In genomic region chr1:42962641-42963377, GRCh38 we compare ENCODE assay signal across 8 cellular contexts. TPM values are rescaled to one million over a fixed set of nuclear protein-coding genes. Genes with fewer than 3 reads are reported as not detected.
DNase-seq lines count a peak whose midpoint lies in the region; ATAC-seq, FAIRE-seq and TF ChIP-seq lines count a peak whose summit lies in the region.

No MANE protein-coding gene starts in this region.

- H3K27me3 ChIP-seq in right cardiac atrium (ENCODE audit: control insufficient read depth, insufficient read depth) (no peaks in the 10 kb centered on the region), thyroid gland (no peaks in the 10 kb centered on the region)

- no peak for TF ChIP-seq POLR2A in thyroid gland (IDR thresholded peaks at IDR 0.05)

- no peak for FAIRE-seq in D721Med (lab: Jason Lieb, UNC)

- H3K27ac ChIP-seq in right cardiac atrium (ENCODE audit: low read length) (no peak overlapping the region), thyroid gland (no peak overlapping the region)

- no peaks in the 10 kb centered on the region for H3K9me3 ChIP-seq in right cardiac atrium (ENCODE audit: control insufficient read depth, low read length)
- no peaks in the 10 kb centered on the region for H3K9me3 ChIP-seq in thyroid gland

- TF ChIP-seq CTCF in thyroid gland (IDR thresholded peaks at IDR 0.05) (no peak), D721Med (IDR thresholded peaks at IDR 0.05; ENCODE audit: insufficient read depth, missing control alignments) (no peak)

- H3K4me3 ChIP-seq in right cardiac atrium (ENCODE audit: low read length) (no peak overlapping the region), thyroid gland (replicated peaks in 1 of 3) (no peak overlapping the region)

- no peaks in the 10 kb centered on the region for H3K9me3 Mint-ChIP-seq in T-helper 1 cell treated with Interleukin-12 subunit alpha and Interleukin-12 subunit beta and Interleukin-4 antibody, amounts not matched to agents 30 μg/mL and 1 μg/mL, for 36 hours

- ATAC-seq in right cardiac atrium (peak in 1 of 2 donors; percentile 22), GM21515 (IDR thresholded peaks at IDR 0.05; ENCODE audit: unreplicated experiment) (no peak), GM21447 (IDR thresholded peaks at IDR 0.05; ENCODE audit: unreplicated experiment) (no peak)

- intact Hi-C loops in right cardiac atrium (cut with DNase I) (no loop called here), thyroid gland (cut with DNase I) (loop anchor here (5.0 kb wide), 1 partner anchor 36 kb away; no protein-coding TSS in a partner anchor)

- peaks cover 2% of the 10 kb centered on the region for H3K36me3 Mint-ChIP-seq in T-helper 1 cell treated with Interleukin-12 subunit alpha and Interleukin-12 subunit beta and Interleukin-4 antibody, amounts not matched to agents 30 μg/mL and 1 μg/mL, for 36 hours (ENCODE audit: low read depth)

- DNase-seq in T-helper 1 cell (no peak), RPMI7951 (ENCODE audit: low read depth) (peak; percentile 75), right cardiac atrium (peak; percentile 33 to 70 (median 66)), thyroid gland (peak; percentile 47 to 50), D721Med (ENCODE audit: insufficient read length, low spot score) (no peak)

- H3K4me3 Mint-ChIP-seq in T-helper 1 cell treated with Interleukin-12 subunit alpha and Interleukin-12 subunit beta and Interleukin-4 antibody, amounts not matched to agents 30 μg/mL and 1 μg/mL, for 36 hours = peak overlapping the region; percentile 11

- H3K27me3 Mint-ChIP-seq in T-helper 1 cell treated with Interleukin-12 subunit alpha and Interleukin-12 subunit beta and Interleukin-4 antibody, amounts not matched to agents 30 μg/mL and 1 μg/mL, for 36 hours (ENCODE audit: low read depth) = peaks cover 4% of the 10 kb centered on the region

- no peaks in the 10 kb centered on the region for H3K4me1 ChIP-seq in right cardiac atrium (ENCODE audit: control insufficient read depth, insufficient read depth, low read length)
- H3K4me1 ChIP-seq in thyroid gland = peaks cover 2 to 7% of the 10 kb centered on the region in 2 donors

- H3K4me1 Mint-ChIP-seq in T-helper 1 cell treated with Interleukin-12 subunit alpha and Interleukin-12 subunit beta and Interleukin-4 antibody, amounts not matched to agents 30 μg/mL and 1 μg/mL, for 36 hours (ENCODE audit: low read depth) = peaks cover 27% of the 10 kb centered on the region

- no peaks in the 10 kb centered on the region for H3K36me3 ChIP-seq in thyroid gland

- WGBS in right cardiac atrium = 25% methylated on average over 13 of the region's 13 CpGs
- 33% methylated on average over 11 to 13 of the region's 13 CpGs for WGBS in thyroid gland, 2 donors

- peak overlapping the region; percentile 53 for H3K27ac Mint-ChIP-seq in T-helper 1 cell treated with Interleukin-12 subunit alpha and Interleukin-12 subunit beta and Interleukin-4 antibody, amounts not matched to agents 30 μg/mL and 1 μg/mL, for 36 hours

RNA-seq across cellular contexts. Expression of gene SLC2A1, which starts 4.1 kb away (rescaled TPM):
- total RNA-seq in RPMI7951 (2014; rRNA removed; shearing (Covaris generic)) = 192 and 248 TPM in 2 replicates
- 10 to 100 TPM in 3 of 4 donors, 1 to 10 TPM in 1; 8.1 to 25.7 (median 15.2) TPM for total RNA-seq in right cardiac atrium
- 9.1 TPM for polyA plus RNA-seq in right cardiac atrium
- 100 to 1,000 TPM in 2 of 4 donors, 10 to 100 TPM in 2; 15.0 to 208 (median 91.4) TPM for total RNA-seq in thyroid gland

Comparison
In these comparisons a context has a peak if more than half of its experiments do, and no peak if none do; other contexts are left out.
1. DNase-seq: peak in RPMI7951 (single experiment), right cardiac atrium (3 of 3) and thyroid gland (2 of 2); none in T-helper 1 cell (0 of 5) and D721Med (single experiment).